ENCODE assay signal across 15 cellular contexts in genomic region chr9:131951905-131952304, GRCh38.
DNase-seq lines count a peak whose midpoint lies in the region; ATAC-seq and TF ChIP-seq lines count a peak whose summit lies in the region.
"Had no signal": no experiment of that assay in that cellular context is flagged by ENCODE, and none has a peak within 500 bp of the region (broad histone marks: within the 10 kb centered on the region; RNA-seq: fewer than 3 reads in every experiment).

No MANE protein-coding gene starts in this region.

- no peak for TF ChIP-seq CTCF in heart right ventricle (IDR thresholded peaks at IDR 0.05)
- no peak for TF ChIP-seq CTCF in transverse colon (IDR thresholded peaks at IDR 0.05)

- no peaks in the 10 kb centered on the region for H3K36me3 ChIP-seq in heart right ventricle
- no peaks in the 10 kb centered on the region for H3K36me3 ChIP-seq in transverse colon
- H3K36me3 ChIP-seq: cardiac muscle cell had no signal

- DNase-seq in GM04503 (ENCODE audit: low read depth) (peak; percentile 17), caudate nucleus (lab: John Stamatoyannopoulos, UW) (peak in 30 of 61 donors; percentile 7 to 84 (median 34)), heart right ventricle (peak; percentile 37 to 51), skeletal muscle cell (ENCODE audit: low read depth) (peak; percentile 19), transverse colon (no peak), SKM-1 treated with dmso at 0.1 percent for 144 hours (lab: John Stamatoyannopoulos, UW; ENCODE audit: unreplicated experiment) (no peak)
- DNase-seq: CD8-positive, alpha-beta T cell; HCEC 1CT; KBM-7; natural killer cell had no signal

- TF ChIP-seq EP300 in transverse colon (IDR thresholded peaks at IDR 0.05; ENCODE audit: low read depth): no peak

- H3K9me3 ChIP-seq in heart right ventricle (no peaks in the 10 kb centered on the region), transverse colon (no peaks in the 10 kb centered on the region)

- TF ChIP-seq POLR2A in transverse colon (IDR thresholded peaks at IDR 0.05): no peak

- in situ Hi-C loops in transverse colon (cut with MboI; ENCODE audit: low pct_ligation_motif_present in 1 of 4, low pct_unique_long_range_greater_than_20kb in 1 of 4, low sequenced_read_pairs in 3 of 4): no loop called here

- H3K27me3 ChIP-seq in heart right ventricle (no peaks in the 10 kb centered on the region), transverse colon (no peaks in the 10 kb centered on the region)
- H3K27me3 ChIP-seq: cardiac muscle cell had no signal

- H3K27ac ChIP-seq in caudate nucleus (ENCODE audit: low read depth, low read length) (peak overlapping the region; percentile 86), heart right ventricle (peak overlapping the region in 4 of 10 donors; percentile 1 to 49 (median 18)), transverse colon (no peak overlapping the region)
- H3K27ac ChIP-seq: cardiac muscle cell had no signal

- ATAC-seq in heart right ventricle: peak; percentile 79 to 97 (median 91)
- ATAC-seq in HG03442 (IDR thresholded peaks at IDR 0.05; ENCODE audit: unreplicated experiment): no peak
- ATAC-seq in GM18511 (IDR thresholded peaks at IDR 0.05; ENCODE audit: unreplicated experiment): no peak
- ATAC-seq: CD8-positive, alpha-beta T cell; natural killer cell; Panc1; stimulated activated memory B cell treated with anti-CD40 and anti-IgM and Interleukin-4, amounts not matched to agents 10 μg/mL and 1 μg/mL and 100 μg/mL, for 72 hours had no signal

- WGBS in heart right ventricle, 2 donors: 22 to 51% methylated on average over 5 of the region's 5 CpGs
- WGBS in transverse colon (ENCODE audit: low coverage in 1 of 2), 2 donors: 40 to 71% methylated on average over 1 to 5 of the region's 5 CpGs

- no peak overlapping the region for H3K4me3 ChIP-seq in heart right ventricle
- H3K4me3 ChIP-seq in skeletal muscle cell (ENCODE audit: low read depth, low read length): no peak overlapping the region
- no peak overlapping the region for H3K4me3 ChIP-seq in transverse colon
- H3K4me3 ChIP-seq: cardiac muscle cell had no signal

- H3K4me1 ChIP-seq in heart right ventricle: peaks cover 0 to 21% (median 10%) of the 10 kb centered on the region in 9 donors
- no peaks in the 10 kb centered on the region for H3K4me1 ChIP-seq in transverse colon

- intact Hi-C loops in heart right ventricle (cut with DNase I): no loop called here
- intact Hi-C loops in transverse colon (cut with DNase I; ENCODE audit: low total_unique reads): no loop called here

Comparison
In these comparisons a context has a peak if more than half of its experiments do, and no peak if none do; other contexts are left out.
1. DNase-seq: peak in GM04503 (single experiment), heart right ventricle (2 of 2) and skeletal muscle cell (single experiment); none in transverse colon (single experiment) and SKM-1 treated with dmso at 0.1 percent for 144 hours (single experiment).
2. ATAC-seq: peak in heart right ventricle (8 of 8); none in HG03442 (single experiment) and GM18511 (single experiment).